ENCODE assay signal across 1 cellular context in the genomic region with DNA sequence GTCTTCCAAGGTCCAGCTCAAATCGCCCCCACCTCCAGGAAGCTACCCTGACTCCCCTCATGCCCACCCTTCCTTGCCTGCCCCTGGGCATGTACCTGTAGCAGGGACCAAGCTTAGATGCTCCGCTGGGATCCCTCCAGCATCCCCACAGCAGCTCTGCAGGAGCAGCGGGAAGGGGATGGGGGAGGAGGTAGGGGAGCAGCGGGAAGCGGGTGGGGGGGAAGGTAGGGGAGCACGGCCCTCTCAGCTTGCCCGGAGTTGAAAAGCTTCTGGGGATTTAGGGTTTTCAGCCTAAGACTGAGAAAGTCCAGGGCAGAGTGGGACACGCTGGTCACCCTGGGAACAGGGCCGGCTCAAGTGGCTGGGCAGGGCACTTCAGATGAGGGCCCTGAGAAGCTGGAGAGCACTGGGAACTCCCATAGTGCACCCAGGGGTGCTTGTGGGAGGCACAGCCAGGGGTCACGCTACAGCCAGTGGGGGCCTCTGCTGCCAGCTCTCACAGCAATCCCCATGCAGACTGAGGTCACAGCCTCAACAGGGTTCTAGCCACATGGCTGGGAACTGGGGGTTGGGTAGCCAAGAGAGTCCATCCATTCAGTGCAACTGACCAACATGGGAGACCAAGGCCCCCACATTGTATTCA.
TF ChIP-seq lines count a peak whose summit lies in the region.

No MANE protein-coding gene starts in this region.

TF ChIP-seq in HEK293, 187 proteins besides CTCF, POLR2A, EP300 and RAD21 (continued from another document):
- TF ChIP-seq, protein P1, sequence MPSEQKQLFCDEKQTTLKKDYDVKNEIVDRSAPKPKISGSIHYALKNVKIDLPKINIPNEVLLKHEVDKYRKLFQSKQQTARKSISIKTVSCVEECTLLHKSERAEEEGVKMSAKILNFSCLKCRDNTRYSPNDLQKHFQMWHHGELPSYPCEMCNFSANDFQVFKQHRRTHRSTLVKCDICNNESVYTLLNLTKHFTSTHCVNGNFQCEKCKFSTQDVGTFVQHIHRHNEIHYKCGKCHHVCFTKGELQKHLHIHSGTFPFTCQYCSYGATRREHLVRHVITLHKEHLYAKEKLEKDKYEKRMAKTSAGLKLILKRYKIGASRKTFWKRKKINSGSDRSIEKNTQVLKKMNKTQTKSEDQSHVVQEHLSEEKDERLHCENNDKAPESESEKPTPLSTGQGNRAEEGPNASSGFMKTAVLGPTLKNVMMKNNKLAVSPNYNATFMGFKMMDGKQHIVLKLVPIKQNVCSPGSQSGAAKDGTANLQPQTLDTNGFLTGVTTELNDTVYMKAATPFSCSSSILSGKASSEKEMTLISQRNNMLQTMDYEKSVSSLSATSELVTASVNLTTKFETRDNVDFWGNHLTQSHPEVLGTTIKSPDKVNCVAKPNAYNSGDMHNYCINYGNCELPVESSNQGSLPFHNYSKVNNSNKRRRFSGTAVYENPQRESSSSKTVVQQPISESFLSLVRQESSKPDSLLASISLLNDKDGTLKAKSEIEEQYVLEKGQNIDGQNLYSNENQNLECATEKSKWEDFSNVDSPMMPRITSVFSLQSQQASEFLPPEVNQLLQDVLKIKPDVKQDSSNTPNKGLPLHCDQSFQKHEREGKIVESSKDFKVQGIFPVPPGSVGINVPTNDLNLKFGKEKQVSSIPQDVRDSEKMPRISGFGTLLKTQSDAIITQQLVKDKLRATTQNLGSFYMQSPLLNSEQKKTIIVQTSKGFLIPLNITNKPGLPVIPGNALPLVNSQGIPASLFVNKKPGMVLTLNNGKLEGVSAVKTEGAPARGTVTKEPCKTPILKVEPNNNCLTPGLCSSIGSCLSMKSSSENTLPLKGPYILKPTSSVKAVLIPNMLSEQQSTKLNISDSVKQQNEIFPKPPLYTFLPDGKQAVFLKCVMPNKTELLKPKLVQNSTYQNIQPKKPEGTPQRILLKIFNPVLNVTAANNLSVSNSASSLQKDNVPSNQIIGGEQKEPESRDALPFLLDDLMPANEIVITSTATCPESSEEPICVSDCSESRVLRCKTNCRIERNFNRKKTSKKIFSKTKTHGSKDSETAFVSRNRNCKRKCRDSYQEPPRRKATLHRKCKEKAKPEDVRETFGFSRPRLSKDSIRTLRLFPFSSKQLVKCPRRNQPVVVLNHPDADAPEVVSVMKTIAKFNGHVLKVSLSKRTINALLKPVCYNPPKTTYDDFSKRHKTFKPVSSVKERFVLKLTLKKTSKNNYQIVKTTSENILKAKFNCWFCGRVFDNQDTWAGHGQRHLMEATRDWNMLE (tag by site-specific recombination; conservative IDR thresholded peaks at IDR 0.05; ENCODE audit: low read depth), result no peak
